In the genomic region with DNA sequence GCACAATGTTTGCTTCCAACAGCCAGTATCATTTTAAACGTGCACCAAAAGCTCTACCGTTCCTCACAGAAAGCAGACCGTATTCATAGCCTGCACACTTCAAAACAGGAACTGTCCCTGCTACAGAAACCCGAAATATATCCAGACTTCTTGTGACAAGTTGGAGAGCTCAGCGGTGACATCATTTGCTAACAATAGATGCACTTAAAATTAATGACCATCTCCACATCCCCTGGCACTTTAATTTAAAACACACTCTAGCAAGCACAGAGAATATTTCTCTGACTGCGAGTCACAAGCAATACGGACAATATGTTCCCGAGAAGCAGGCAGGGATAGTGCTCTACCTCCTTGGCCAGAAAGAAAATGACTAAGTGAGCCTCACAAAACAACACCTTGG, we compare ENCODE assay signal across 8 cellular contexts. TPM values are rescaled to one million over a fixed set of nuclear protein-coding genes. Genes with fewer than 3 reads are reported as not detected.
A peak's percentile ranks its signal among the peaks of the same experiment; 100 is the strongest.
DNase-seq lines count a peak whose midpoint lies in the region; TF ChIP-seq lines count a peak whose summit lies in the region.

No MANE protein-coding gene starts in this region.

- H3K4me1 Mint-ChIP-seq in HFFc6 (ENCODE audit: low read depth) = peaks cover 22% of the 10 kb centered on the region
- no peaks in the 10 kb centered on the region for H3K4me1 Mint-ChIP-seq in glutamatergic neuron (ENCODE audit: low read depth, unreplicated experiment)

- no peaks in the 10 kb centered on the region for H3K27me3 Mint-ChIP-seq in HFFc6 (ENCODE audit: insufficient read depth)
- no peaks in the 10 kb centered on the region for H3K27me3 Mint-ChIP-seq in glutamatergic neuron (ENCODE audit: unreplicated experiment)

- H3K36me3 Mint-ChIP-seq in HFFc6 (ENCODE audit: low read depth) (no peaks in the 10 kb centered on the region), glutamatergic neuron (ENCODE audit: unreplicated experiment) (no peaks in the 10 kb centered on the region)

- no peak overlapping the region for H3K9ac ChIP-seq in BLaER1

- H3K4me1 ChIP-seq in BLaER1 (peaks cover 24% of the 10 kb centered on the region), right atrium auricular region (peaks cover 0 to 4% of the 10 kb centered on the region in 2 donors)
- no peaks in the 10 kb centered on the region for H3K4me1 ChIP-seq in effector memory CD4-positive, alpha-beta T cell (ENCODE audit: control insufficient read depth, insufficient read depth, low read length, poor library complexity, severe bottlenecking)

- peak overlapping the region; percentile 41 for H3K4me2 ChIP-seq in BLaER1

- peak; percentile 20 for DNase-seq in HFFc6
- DNase-seq in SKM-1 treated with dmso at 0.1 percent for 144 hours (lab: John Stamatoyannopoulos, UW; ENCODE audit: unreplicated experiment) = peak; percentile 74
- no peak for DNase-seq in right atrium auricular region (ENCODE audit: low spot score)
- DNase-seq in effector memory CD4-positive, alpha-beta T cell = no peak
- no peak for DNase-seq in glutamatergic neuron
- no peak for DNase-seq in mucosa of gallbladder (ENCODE audit: low spot score)
- no peak for DNase-seq in SK-N-DZ (ENCODE audit: low spot score)

- H3K27ac Mint-ChIP-seq in HFFc6 (peak overlapping the region; percentile 70), glutamatergic neuron (ENCODE audit: unreplicated experiment) (no peak overlapping the region)

- H3K4me3 ChIP-seq in BLaER1 (no peak overlapping the region), right atrium auricular region (no peak overlapping the region)
- no peak overlapping the region for H3K4me3 ChIP-seq in effector memory CD4-positive, alpha-beta T cell (ENCODE audit: insufficient read depth, low read depth, low read length, poor library complexity, severe bottlenecking)

- no peaks in the 10 kb centered on the region for H3K9me3 ChIP-seq in BLaER1
- H3K9me3 ChIP-seq in right atrium auricular region = no peaks in the 10 kb centered on the region
- H3K9me3 ChIP-seq in effector memory CD4-positive, alpha-beta T cell (ENCODE audit: control insufficient read depth, low read length) = no peaks in the 10 kb centered on the region

- no peaks in the 10 kb centered on the region for H3K36me3 ChIP-seq in BLaER1
- no peaks in the 10 kb centered on the region for H3K36me3 ChIP-seq in right atrium auricular region
- no peaks in the 10 kb centered on the region for H3K36me3 ChIP-seq in effector memory CD4-positive, alpha-beta T cell (ENCODE audit: control insufficient read depth, insufficient read depth, low read length)

- H3K4me3 Mint-ChIP-seq in HFFc6 (peak overlapping the region; percentile 80), glutamatergic neuron (ENCODE audit: unreplicated experiment) (no peak overlapping the region)

- H3K27me3 ChIP-seq in BLaER1 (peaks cover 37% of the 10 kb centered on the region), right atrium auricular region (no peaks in the 10 kb centered on the region)
- no peaks in the 10 kb centered on the region for H3K27me3 ChIP-seq in effector memory CD4-positive, alpha-beta T cell (replicated peaks; ENCODE audit: control insufficient read depth, insufficient read depth, low read length, poor library complexity, severe bottlenecking)

- TF ChIP-seq CTCF in HFFc6 (IDR thresholded peaks at IDR 0.05) = no peak
- no peak for TF ChIP-seq CTCF in right atrium auricular region (IDR thresholded peaks at IDR 0.05)
- TF ChIP-seq CTCF in glutamatergic neuron (IDR thresholded peaks at IDR 0.05; ENCODE audit: partially characterized antibody, unreplicated experiment) = no peak

- H3K27ac ChIP-seq in BLaER1 = no peak overlapping the region
- peak overlapping the region; percentile 43 to 79 for H3K27ac ChIP-seq in right atrium auricular region
- no peak overlapping the region for H3K27ac ChIP-seq in effector memory CD4-positive, alpha-beta T cell (ENCODE audit: insufficient read depth, low read length, poor library complexity, severe bottlenecking)

- H4K20me1 ChIP-seq in BLaER1 = no peaks in the 10 kb centered on the region

- H3K9me3 Mint-ChIP-seq in HFFc6 (no peaks in the 10 kb centered on the region), glutamatergic neuron (ENCODE audit: unreplicated experiment) (peaks cover 1% of the 10 kb centered on the region)

RNA-seq across cellular contexts. Expression of a gene that starts 2.5 kb away (rescaled TPM):
- total RNA-seq in HFFc6 (2021; fragmentation: NEBNext Ultra II Directional; extraction: Animal tissue kit (Norgen Biotek cat#: 25700)) = not detected
- total RNA-seq in right atrium auricular region = not detected
- total RNA-seq in glutamatergic neuron (ENCODE audit: unreplicated experiment) = not detected
- total RNA-seq in mucosa of gallbladder = not detected
- not detected in 2 replicates for polyA plus RNA-seq in SK-N-DZ (2014; cell fraction: cytosol; rRNA removed)
- not detected in 2 replicates for polyA plus RNA-seq in SK-N-DZ (2014; cell fraction: nucleus; rRNA removed)

Comparison
In these comparisons a context has a peak if more than half of its experiments do, and no peak if none do; other contexts are left out.
1. H3K27ac ChIP-seq: peak in right atrium auricular region (2 of 2); none in BLaER1 (single experiment) and effector memory CD4-positive, alpha-beta T cell (single experiment).
2. DNase-seq: peak in HFFc6 (single experiment) and SKM-1 treated with dmso at 0.1 percent for 144 hours (single experiment); none in right atrium auricular region (single experiment), effector memory CD4-positive, alpha-beta T cell (0 of 3), glutamatergic neuron (single experiment), mucosa of gallbladder (single experiment) and SK-N-DZ (single experiment).